Comparison of ENCODE assay signal across 9 cellular contexts in the genomic region with DNA sequence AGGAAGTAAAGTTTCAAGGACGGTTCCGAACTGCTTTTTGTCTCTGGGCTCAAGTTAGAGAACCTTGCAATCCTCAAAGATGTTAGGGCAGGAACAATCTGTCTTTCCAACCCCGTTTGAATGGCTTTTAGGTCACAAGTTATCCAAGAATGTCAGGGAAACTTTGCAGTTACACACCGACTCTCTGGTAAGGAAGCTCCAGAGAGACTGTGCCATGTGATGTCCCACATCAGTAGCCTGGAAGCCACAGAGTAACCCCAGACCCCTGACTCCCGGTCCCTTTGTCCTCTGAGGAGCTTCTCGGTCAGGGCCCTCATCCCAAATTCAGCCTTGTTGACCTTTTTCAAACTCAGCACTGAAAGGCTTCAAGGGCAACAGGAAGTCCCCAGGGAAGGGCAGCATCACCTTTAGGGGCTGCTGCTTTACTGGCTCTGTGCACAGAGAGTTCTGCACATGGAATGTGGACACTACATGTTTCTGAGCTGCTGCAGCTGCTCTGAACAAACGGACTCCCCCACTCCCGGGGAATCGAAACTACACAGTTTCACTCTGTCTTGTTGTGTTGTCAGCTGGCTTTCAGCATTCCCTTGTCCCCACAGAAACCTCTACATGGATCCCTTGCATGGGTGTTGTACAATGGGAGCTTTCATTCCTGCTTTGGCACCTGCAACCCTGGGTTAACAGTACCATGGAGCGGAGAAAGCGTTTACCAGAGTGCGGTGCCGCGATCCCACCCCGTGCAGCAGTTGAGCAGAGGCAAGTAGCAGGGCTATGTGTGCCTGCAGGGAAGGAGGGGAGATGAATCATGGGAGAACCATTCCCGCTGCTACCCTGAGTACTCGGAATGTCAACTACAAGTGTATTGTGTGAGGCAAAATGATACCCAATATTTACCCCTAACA.
DNase-seq lines count a peak whose midpoint lies in the region; ATAC-seq, FAIRE-seq and TF ChIP-seq lines count a peak whose summit lies in the region.
"Had no signal": no experiment of that assay in that cellular context is flagged by ENCODE, and none has a peak within 500 bp of the region (broad histone marks: within the 10 kb centered on the region; RNA-seq: fewer than 3 reads in every experiment).

No MANE protein-coding gene starts in this region.

- CTCF ChIA-PET in HEK293T (lab: Yijun Ruan, JAX) = no interaction called here

- POLR2A ChIA-PET in HEK293T (lab: Yijun Ruan, JAX) = no interaction called here

- DNase-seq in COLO668 (lab: John Stamatoyannopoulos, UW; ENCODE audit: unreplicated experiment) (peak; percentile 47), RCC 7860 (ENCODE audit: low spot score) (peak; percentile 25), fibroblast of peridontal ligament (ENCODE audit: extremely low read depth) (peak; percentile 82), nucleus accumbens (lab: John Stamatoyannopoulos, UW) (peak in 40 of 56 donors; percentile 1 to 69 (median 21)), HEK293T (ENCODE audit: extremely low spot score) (no peak), NCI-H2081 treated with DMSO at 0.1 percent for 48 hours (lab: John Stamatoyannopoulos, UW) (no peak), NCI-H345 treated with DMSO at 0.1 percent for 48 hours (lab: John Stamatoyannopoulos, UW; ENCODE audit: unreplicated experiment) (no peak)
- DNase-seq: GF-D8 had no signal

- FAIRE-seq in RCC 7860 (lab: Jason Lieb, UNC) = no peak

- ATAC-seq in GM18517 (IDR thresholded peaks at IDR 0.05; ENCODE audit: unreplicated experiment) = no peak

TF ChIP-seq in HEK293T, 16 proteins besides CTCF, POLR2A, EP300 and RAD21:
- TF ChIP-seq, protein P1, sequence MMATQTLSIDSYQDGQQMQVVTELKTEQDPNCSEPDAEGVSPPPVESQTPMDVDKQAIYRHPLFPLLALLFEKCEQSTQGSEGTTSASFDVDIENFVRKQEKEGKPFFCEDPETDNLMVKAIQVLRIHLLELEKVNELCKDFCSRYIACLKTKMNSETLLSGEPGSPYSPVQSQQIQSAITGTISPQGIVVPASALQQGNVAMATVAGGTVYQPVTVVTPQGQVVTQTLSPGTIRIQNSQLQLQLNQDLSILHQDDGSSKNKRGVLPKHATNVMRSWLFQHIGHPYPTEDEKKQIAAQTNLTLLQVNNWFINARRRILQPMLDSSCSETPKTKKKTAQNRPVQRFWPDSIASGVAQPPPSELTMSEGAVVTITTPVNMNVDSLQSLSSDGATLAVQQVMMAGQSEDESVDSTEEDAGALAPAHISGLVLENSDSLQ (IDR thresholded peaks at IDR 0.05) = no peak
- TF ChIP-seq FOXA1 (IDR thresholded peaks at IDR 0.05) = no peak
- no peak for TF ChIP-seq BHLHE40 (IDR thresholded peaks at IDR 0.05; ENCODE audit: borderline replicate concordance)
- TF ChIP-seq LEF1 (IDR thresholded peaks at IDR 0.05; ENCODE audit: borderline replicate concordance) = no peak
- TF ChIP-seq ZNF384 (IDR thresholded peaks at IDR 0.05) = no peak
- TF ChIP-seq TARDBP (IDR thresholded peaks at IDR 0.05) = no peak
- TF ChIP-seq FOXM1 (IDR thresholded peaks at IDR 0.05; ENCODE audit: borderline replicate concordance) = no peak
- TF ChIP-seq HDGF (IDR thresholded peaks at IDR 0.05; ENCODE audit: borderline replicate concordance) = no peak
- no peak for TF ChIP-seq ARNT (IDR thresholded peaks at IDR 0.05)
- no peak for TF ChIP-seq CTBP1 (IDR thresholded peaks at IDR 0.05; ENCODE audit: borderline replicate concordance)
- TF ChIP-seq NFRKB (IDR thresholded peaks at IDR 0.05) = no peak
- no peak for TF ChIP-seq ELF4 (IDR thresholded peaks at IDR 0.05)
- no peak for TF ChIP-seq SUZ12 (IDR thresholded peaks at IDR 0.05)

Comparison
In these comparisons a context has a peak if more than half of its experiments do, and no peak if none do; other contexts are left out.
1. DNase-seq: peak in COLO668 (single experiment), RCC 7860 (single experiment), fibroblast of peridontal ligament (single experiment) and nucleus accumbens (40 of 56); none in HEK293T (single experiment), NCI-H2081 treated with DMSO at 0.1 percent for 48 hours (single experiment) and NCI-H345 treated with DMSO at 0.1 percent for 48 hours (single experiment).